ENCODE assay signal across 23 cellular contexts in genomic region chr18:6942742-6943141, GRCh38.
DNase-seq lines count a peak whose midpoint lies in the region; ATAC-seq, FAIRE-seq and TF ChIP-seq lines count a peak whose summit lies in the region.
"Had no signal": no experiment of that assay in that cellular context is flagged by ENCODE, and none has a peak within 500 bp of the region (broad histone marks: within the 10 kb centered on the region; RNA-seq: fewer than 3 reads in every experiment).

No MANE protein-coding gene starts in this region.

- TF ChIP-seq POLR2A in stomach (IDR thresholded peaks at IDR 0.05): no peak

- TF ChIP-seq EP300 in stomach (IDR thresholded peaks at IDR 0.05): no peak

- DNase-seq in pancreas (no peak), stomach (no peak), foreskin fibroblast (no peak), NCI-H446 (lab: John Stamatoyannopoulos, UW) (no peak)
- DNase-seq: 8988T; ACHN; AML-193; BE2C; Calu3; CD4-positive, alpha-beta memory T cell; COR-L47; DMS79 treated with DMSO at 0.1 percent for 48 hours; GF-D8; GOT3; HCEC 1CT had no signal

- H3K36me3 ChIP-seq in pancreas (no peaks in the 10 kb centered on the region), stomach (no peaks in the 10 kb centered on the region)
- H3K36me3 ChIP-seq: BE2C; BLaER1 treated with 17β-estradiol and CSF1 and Interleukin-3, amounts not matched to agents 10 nM and 100 nM had no signal

- H3K4me1 ChIP-seq in pancreas: peaks cover 5 to 12% (median 6%) of the 10 kb centered on the region in 3 donors
- H3K4me1 ChIP-seq in stomach: peaks cover 0 to 17% (median 5%) of the 10 kb centered on the region in 4 donors
- H3K4me1 ChIP-seq: A549; BE2C; BLaER1 treated with 17β-estradiol and CSF1 and Interleukin-3, amounts not matched to agents 10 nM and 100 nM had no signal

- FAIRE-seq in pancreas (lab: Jason Lieb, UNC): no peak
- FAIRE-seq: A549, GM12891, GM18507, H54 had no signal

- H3K27ac ChIP-seq in C4-2B: peak overlapping the region; percentile 67
- H3K27ac ChIP-seq in VCaP: peak overlapping the region; percentile 25
- peak overlapping the region; percentile 30 to 80 (median 60) for H3K27ac ChIP-seq in pancreas
- peak overlapping the region; percentile 4 to 78 (median 29) for H3K27ac ChIP-seq in stomach
- H3K27ac ChIP-seq: A549; BLaER1 treated with 17β-estradiol and CSF1 and Interleukin-3, amounts not matched to agents 10 nM and 100 nM had no signal

- no peaks in the 10 kb centered on the region for H3K27me3 ChIP-seq in pancreas
- H3K27me3 ChIP-seq in stomach: no peaks in the 10 kb centered on the region
- H3K27me3 ChIP-seq: BE2C; BLaER1 treated with 17β-estradiol and CSF1 and Interleukin-3, amounts not matched to agents 10 nM and 100 nM had no signal

- WGBS in pancreas, 2 donors: 42 to 44% methylated on average over 3 of the region's 3 CpGs
- 33 to 62% (median 47%) methylated on average over 3 of the region's 3 CpGs for WGBS in stomach, 5 donors

- H3K9me3 ChIP-seq in pancreas (no peaks in the 10 kb centered on the region), stomach (no peaks in the 10 kb centered on the region)
- H3K9me3 ChIP-seq: A549; BE2C; BLaER1 treated with 17β-estradiol and CSF1 and Interleukin-3, amounts not matched to agents 10 nM and 100 nM had no signal

- H3K4me3 ChIP-seq in pancreas (no peak overlapping the region), stomach (no peak overlapping the region), foreskin fibroblast (ENCODE audit: low read depth in 1 of 2, low read length in 2 of 2) (no peak overlapping the region)
- H3K4me3 ChIP-seq: A549; BLaER1 treated with 17β-estradiol and CSF1 and Interleukin-3, amounts not matched to agents 10 nM and 100 nM had no signal

- intact Hi-C loops in pancreas (cut with DNase I): no loop called here
- intact Hi-C loops in stomach (cut with DNase I; ENCODE audit: low total_unique reads): no loop called here

- peak; percentile 44 to 67 (median 64) for ATAC-seq in pancreas
- no peak for ATAC-seq in GM21390 (IDR thresholded peaks at IDR 0.05; ENCODE audit: unreplicated experiment)
- ATAC-seq: A549 had no signal

- TF ChIP-seq CTCF in C4-2B (conservative IDR thresholded peaks at IDR 0.05) (no peak), VCaP (conservative IDR thresholded peaks at IDR 0.05) (no peak), pancreas (IDR thresholded peaks at IDR 0.05) (no peak), stomach (IDR thresholded peaks at IDR 0.05) (no peak), foreskin fibroblast (IDR thresholded peaks at IDR 0.05; ENCODE audit: low read depth, low read length) (no peak)
